8 cellular contexts compared by ENCODE assay signal in genomic region chr1:27569088-27569459, GRCh38. TPM values are rescaled to one million over a fixed set of nuclear protein-coding genes. Genes with fewer than 3 reads are reported as not detected.
A peak's percentile ranks its signal among the peaks of the same experiment; 100 is the strongest.
DNase-seq lines count a peak whose midpoint lies in the region; ATAC-seq, FAIRE-seq and TF ChIP-seq lines count a peak whose summit lies in the region.

No MANE protein-coding gene starts in this region.

- FAIRE-seq in bronchial epithelial cell (lab: Jason Lieb, UNC) = no peak

- H3K27ac ChIP-seq in aorta (ENCODE audit: low read depth in 1 of 2, low read length in 2 of 2) = peak overlapping the region; percentile 50 to 70

- in situ Hi-C loops in ACHN (cut with HindIII; ENCODE audit: low pct_ligation_motif_present, low pct_unique_long_range_greater_than_20kb, low sequenced_read_pairs) = no loop called here

- peak overlapping the region; percentile 81 for H3K27ac Mint-ChIP-seq in activated naive CD4-positive, alpha-beta T cell treated with anti-CD3 and anti-CD28 coated beads, Interleukin-2, amount 50 U/mL, for 24 hours

- peaks cover 40% of the 10 kb centered on the region for H3K4me1 Mint-ChIP-seq in activated naive CD4-positive, alpha-beta T cell treated with anti-CD3 and anti-CD28 coated beads, Interleukin-2, amount 50 U/mL, for 24 hours

- ATAC-seq in mucosa of descending colon (peak; percentile 1), aorta (ENCODE audit: low FRiP score) (peak; percentile 8)

- intact Hi-C loops in mucosa of descending colon (cut with DNase I, micrococcal nuclease) = no loop called here
- intact Hi-C loops in aorta (cut with DNase I) = loop anchor here in 1 of 2 donors (2.0 kb wide), 1 partner anchor 34 kb away; no protein-coding TSS in a partner anchor

- no peak for TF ChIP-seq CTCF in bronchial epithelial cell (IDR thresholded peaks at IDR 0.05; ENCODE audit: insufficient read depth, low read length, severe bottlenecking)
- TF ChIP-seq CTCF in mucosa of descending colon (IDR thresholded peaks at IDR 0.05) = no peak

- WGBS in aorta, 2 donors = 27 to 36% methylated on average over 3 of the region's 3 CpGs

- H3K9me3 ChIP-seq in mucosa of descending colon (no peaks in the 10 kb centered on the region), aorta (ENCODE audit: control insufficient read depth, low read length) (no peaks in the 10 kb centered on the region)

- no peaks in the 10 kb centered on the region for H3K9me3 Mint-ChIP-seq in activated naive CD4-positive, alpha-beta T cell treated with anti-CD3 and anti-CD28 coated beads, Interleukin-2, amount 50 U/mL, for 24 hours

- peaks cover 16% of the 10 kb centered on the region for H3K36me3 ChIP-seq in bronchial epithelial cell (ENCODE audit: control insufficient read depth, insufficient read depth, low read length)
- H3K36me3 ChIP-seq in mucosa of descending colon (ENCODE audit: low read depth) = no peaks in the 10 kb centered on the region
- H3K36me3 ChIP-seq in aorta (ENCODE audit: control insufficient read depth in 1 of 2, insufficient read depth in 2 of 2, low read length in 1 of 2) = no peaks in the 10 kb centered on the region

- H3K27me3 Mint-ChIP-seq in activated naive CD4-positive, alpha-beta T cell treated with anti-CD3 and anti-CD28 coated beads, Interleukin-2, amount 50 U/mL, for 24 hours = no peaks in the 10 kb centered on the region

- peaks cover 52% of the 10 kb centered on the region for H3K4me1 ChIP-seq in mucosa of descending colon (ENCODE audit: low read depth)
- H3K4me1 ChIP-seq in aorta (ENCODE audit: control insufficient read depth in 1 of 2, insufficient read depth in 2 of 2, low read length in 2 of 2) = peaks cover 0 to 3% of the 10 kb centered on the region in 2 donors

- H3K4me3 ChIP-seq in bronchial epithelial cell (ENCODE audit: low read depth, low read length) = no peak overlapping the region
- no peak overlapping the region for H3K4me3 ChIP-seq in mucosa of descending colon
- H3K4me3 ChIP-seq in aorta (ENCODE audit: low read length in 2 of 2) = no peak overlapping the region

- DNase-seq in activated naive CD4-positive, alpha-beta T cell treated with Interleukin-2 at 50 U/mL for 16 hours = no peak
- DNase-seq in bronchial epithelial cell (ENCODE audit: low read depth) = peak; percentile 30
- no peak for DNase-seq in mucosa of descending colon
- DNase-seq in aorta = no peak
- DNase-seq in NCI-H2029 (lab: John Stamatoyannopoulos, UW) = no peak
- DNase-seq in ACHN = no peak
- no peak for DNase-seq in DMS79 (lab: John Stamatoyannopoulos, UW)

- H3K4me3 Mint-ChIP-seq in activated naive CD4-positive, alpha-beta T cell treated with anti-CD3 and anti-CD28 coated beads, Interleukin-2, amount 50 U/mL, for 24 hours = peak overlapping the region; percentile 73

- H3K27me3 ChIP-seq in bronchial epithelial cell (ENCODE audit: control insufficient read depth, insufficient read depth, low read length) (no peaks in the 10 kb centered on the region), aorta (ENCODE audit: control insufficient read depth in 1 of 2, insufficient read depth in 2 of 2, low read length in 1 of 2) (no peaks in the 10 kb centered on the region)

- no peaks in the 10 kb centered on the region for H3K36me3 Mint-ChIP-seq in activated naive CD4-positive, alpha-beta T cell treated with anti-CD3 and anti-CD28 coated beads, Interleukin-2, amount 50 U/mL, for 24 hours

RNA-seq across cellular contexts. Expression of gene AHDC1, which starts 34.9 kb away (rescaled TPM):
- total RNA-seq in bronchial epithelial cell (5.0 and 14.6 TPM in 2 replicates), mucosa of descending colon (10 to 100 TPM; 13.7 to 58.6 (median 18.7) TPM), aorta (10 to 100 TPM; 63.5 to 89.1 TPM)
- 10 to 100 TPM in 1 of 2 donors, 1 to 10 TPM in 1; 7.8 to 23.9 TPM for polyA plus RNA-seq in aorta
